20 cellular contexts compared by ENCODE assay signal in the genomic region with DNA sequence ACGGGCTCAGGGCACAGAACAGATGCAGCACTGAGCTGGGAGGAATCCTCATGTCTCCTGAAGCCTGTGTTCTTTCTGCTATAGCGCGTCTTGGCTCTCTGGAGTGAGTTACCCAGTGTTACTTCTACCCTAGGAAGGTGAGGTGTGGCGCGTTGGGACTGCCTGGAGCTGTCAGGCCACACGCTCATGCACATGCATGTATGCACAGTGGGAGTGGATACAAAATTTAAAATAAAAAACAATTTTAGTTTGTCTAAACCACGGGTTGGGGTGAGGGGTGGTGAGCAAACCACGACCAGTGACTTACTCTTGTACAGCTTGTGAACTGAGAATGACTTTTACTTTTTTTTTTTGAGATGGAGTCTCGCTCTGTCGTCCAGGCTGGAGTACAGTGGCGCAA.
DNase-seq lines count a peak whose midpoint lies in the region; ATAC-seq and TF ChIP-seq lines count a peak whose summit lies in the region.
"Had no signal": no experiment of that assay in that cellular context is flagged by ENCODE, and none has a peak within 500 bp of the region (broad histone marks: within the 10 kb centered on the region; RNA-seq: fewer than 3 reads in every experiment).

No MANE protein-coding gene starts in this region.

- no peak for TF ChIP-seq POLR2A in spleen (IDR thresholded peaks at IDR 0.05)

- H3K4me3 Mint-ChIP-seq in activated CD4-positive, alpha-beta memory T cell treated with anti-CD3 and anti-CD28 coated beads for 36 hours: no peak overlapping the region
- no peak overlapping the region for H3K4me3 Mint-ChIP-seq in activated CD4-positive, alpha-beta memory T cell treated with anti-CD3 and anti-CD28 coated beads, Interleukin-2, amount 10 ng/mL, durations not matched to agents 7 days and 5 days
- H3K4me3 Mint-ChIP-seq in activated CD8-positive, alpha-beta T cell treated with anti-CD3 and anti-CD28 coated beads, Interleukin-2, amount 10 ng/mL, durations not matched to agents 7 days and 5 days: no peak overlapping the region
- peak overlapping the region in 6 of 10 donors; percentile 6 to 88 (median 43) for H3K4me3 Mint-ChIP-seq in naive thymus-derived CD8-positive, alpha-beta T cell

- 80 to 83% (median 82%) methylated on average over 11 of the region's 11 CpGs for WGBS in spleen, 5 donors

- TF ChIP-seq CTCF in KMS-11 (conservative IDR thresholded peaks at IDR 0.05; ENCODE audit: low read depth, low read length) (no peak), upper lobe of right lung (IDR thresholded peaks at IDR 0.05) (no peak), spleen (IDR thresholded peaks at IDR 0.05 in 8 of 11, conservative IDR thresholded peaks at IDR 0.05 in 3 of 11) (no peak)

- H3K9me3 ChIP-seq in upper lobe of right lung (no peaks in the 10 kb centered on the region), spleen (peaks cover 0 to 19% (median 12%) of the 10 kb centered on the region in 8 donors)
- H3K9me3 ChIP-seq: body of pancreas, HAP-1, upper lobe of left lung had no signal

- H3K27me3 ChIP-seq in KMS-11 (ENCODE audit: insufficient read depth, low read depth): no peaks in the 10 kb centered on the region
- no peaks in the 10 kb centered on the region for H3K27me3 ChIP-seq in upper lobe of right lung
- H3K27me3 ChIP-seq in spleen (replicated peaks in 1 of 7): peaks cover 0 to 18% (median 0%) of the 10 kb centered on the region in 7 donors
- H3K27me3 ChIP-seq: body of pancreas, upper lobe of left lung had no signal

- H3K4me3 ChIP-seq in KMS-11 (IDR thresholded peaks at IDR 0.05; ENCODE audit: insufficient read depth, low read depth, low read length) (no peak overlapping the region), upper lobe of right lung (no peak overlapping the region), spleen (no peak overlapping the region)
- H3K4me3 ChIP-seq: body of pancreas, HAP-1, heart right ventricle, upper lobe of left lung had no signal

- CTCF ChIA-PET in activated CD4-positive, alpha-beta memory T cell treated with anti-CD3 and anti-CD28 coated beads for 36 hours (lab: Charles Lee): interaction anchor here (0.5 to 1.6 kb wide), 5 partner anchors 38 to 448 kb away, joined by 3 to 4 read pairs (median 3); no protein-coding TSS in a partner anchor
- CTCF ChIA-PET in activated CD4-positive, alpha-beta memory T cell treated with anti-CD3 and anti-CD28 coated beads, Interleukin-2, amount 10 ng/mL, durations not matched to agents 7 days and 5 days (lab: Charles Lee): interaction anchor here (1.1 to 1.7 kb wide), 3 partner anchors 34 to 43 kb away, joined by 3 to 4 read pairs (median 3); no protein-coding TSS in a partner anchor
- CTCF ChIA-PET in activated CD8-positive, alpha-beta T cell treated with anti-CD3 and anti-CD28 coated beads, Interleukin-2, amount 10 ng/mL, durations not matched to agents 7 days and 5 days (lab: Charles Lee): interaction anchor here (1.6 to 3.2 kb wide), 3 partner anchors 14 to 38 kb away, joined by 4 to 18 read pairs (median 6); no protein-coding TSS in a partner anchor

- H3K27ac Mint-ChIP-seq in activated CD4-positive, alpha-beta memory T cell treated with anti-CD3 and anti-CD28 coated beads for 36 hours: no peak overlapping the region
- H3K27ac Mint-ChIP-seq in activated CD4-positive, alpha-beta memory T cell treated with anti-CD3 and anti-CD28 coated beads, Interleukin-2, amount 10 ng/mL, durations not matched to agents 7 days and 5 days: no peak overlapping the region
- H3K27ac Mint-ChIP-seq in activated CD8-positive, alpha-beta T cell treated with anti-CD3 and anti-CD28 coated beads, Interleukin-2, amount 10 ng/mL, durations not matched to agents 7 days and 5 days: no peak overlapping the region
- peak overlapping the region in 5 of 10 donors; percentile 33 to 72 (median 65) for H3K27ac Mint-ChIP-seq in naive thymus-derived CD8-positive, alpha-beta T cell

- H4K20me1 ChIP-seq in KMS-11 (ENCODE audit: insufficient read depth): no peaks in the 10 kb centered on the region

- no peak overlapping the region for H2AFZ ChIP-seq in KMS-11 (ENCODE audit: low read depth)

- no peak overlapping the region for H3K9ac ChIP-seq in KMS-11

- peaks cover 2% of the 10 kb centered on the region for H3K36me3 Mint-ChIP-seq in activated CD4-positive, alpha-beta memory T cell treated with anti-CD3 and anti-CD28 coated beads for 36 hours
- peaks cover 20% of the 10 kb centered on the region for H3K36me3 Mint-ChIP-seq in activated CD4-positive, alpha-beta memory T cell treated with anti-CD3 and anti-CD28 coated beads, Interleukin-2, amount 10 ng/mL, durations not matched to agents 7 days and 5 days (ENCODE audit: low read depth)
- peaks cover 3% of the 10 kb centered on the region for H3K36me3 Mint-ChIP-seq in activated CD8-positive, alpha-beta T cell treated with anti-CD3 and anti-CD28 coated beads, Interleukin-2, amount 10 ng/mL, durations not matched to agents 7 days and 5 days (ENCODE audit: low read depth)
- H3K36me3 Mint-ChIP-seq in naive thymus-derived CD8-positive, alpha-beta T cell: peaks cover 0 to 9% (median 0%) of the 10 kb centered on the region in 3 donors

- intact Hi-C loops in activated CD4-positive, alpha-beta memory T cell treated with anti-CD3 and anti-CD28 coated beads for 36 hours (cut with micrococcal nuclease): loop anchor here (2.0 to 5.0 kb wide), 2 partner anchors 49 to 68 kb away; no protein-coding TSS in a partner anchor
- intact Hi-C loops in upper lobe of right lung (cut with DNase I) (no loop called here), spleen (cut with DNase I; ENCODE audit: low total_unique reads) (no loop called here)

- H3K36me3 ChIP-seq in KMS-11 (ENCODE audit: insufficient read depth): no peaks in the 10 kb centered on the region
- no peaks in the 10 kb centered on the region for H3K36me3 ChIP-seq in upper lobe of right lung
- H3K36me3 ChIP-seq in spleen: no peaks in the 10 kb centered on the region
- H3K36me3 ChIP-seq: HAP-1, heart right ventricle, upper lobe of left lung had no signal

- POLR2A ChIA-PET in activated CD4-positive, alpha-beta memory T cell treated with anti-CD3 and anti-CD28 coated beads for 36 hours (lab: Charles Lee): interaction anchor here (0.6 to 1.1 kb wide), 7 partner anchors 10 to 240 kb away, joined by 3 to 5 read pairs (median 4); no protein-coding TSS in a partner anchor
- POLR2A ChIA-PET in activated CD4-positive, alpha-beta memory T cell treated with anti-CD3 and anti-CD28 coated beads, Interleukin-2, amount 10 ng/mL, durations not matched to agents 7 days and 5 days (lab: Charles Lee): interaction anchor here (1.0 to 4.1 kb wide), 6 partner anchors 11 to 335 kb away, joined by 3 to 27 read pairs (median 4); no protein-coding TSS in a partner anchor
- POLR2A ChIA-PET in activated CD8-positive, alpha-beta T cell treated with anti-CD3 and anti-CD28 coated beads, Interleukin-2, amount 10 ng/mL, durations not matched to agents 7 days and 5 days (lab: Charles Lee): interaction anchor here (1.2 kb wide), 1 partner anchor 15 kb away, joined by 6 read pairs; no protein-coding TSS in a partner anchor
- POLR2A ChIA-PET in naive thymus-derived CD8-positive, alpha-beta T cell (lab: Charles Lee): interaction anchor here (1.2 to 2.2 kb wide), 4 partner anchors 12 to 493 kb away, joined by 3 to 10 read pairs (median 3); no protein-coding TSS in a partner anchor

- peaks cover 30% of the 10 kb centered on the region for H3K4me1 Mint-ChIP-seq in activated CD4-positive, alpha-beta memory T cell treated with anti-CD3 and anti-CD28 coated beads for 36 hours (ENCODE audit: low read depth)
- H3K4me1 Mint-ChIP-seq in activated CD4-positive, alpha-beta memory T cell treated with anti-CD3 and anti-CD28 coated beads, Interleukin-2, amount 10 ng/mL, durations not matched to agents 7 days and 5 days: peaks cover 43% of the 10 kb centered on the region
- peaks cover 24% of the 10 kb centered on the region for H3K4me1 Mint-ChIP-seq in activated CD8-positive, alpha-beta T cell treated with anti-CD3 and anti-CD28 coated beads, Interleukin-2, amount 10 ng/mL, durations not matched to agents 7 days and 5 days (ENCODE audit: low read depth)
- peaks cover 22 to 45% (median 36%) of the 10 kb centered on the region in 4 donors for H3K4me1 Mint-ChIP-seq in naive thymus-derived CD8-positive, alpha-beta T cell

- H3K79me2 ChIP-seq in KMS-11 (ENCODE audit: insufficient read depth, low read depth): no peaks in the 10 kb centered on the region

- H3K4me1 ChIP-seq in KMS-11 (ENCODE audit: low read depth, poor library complexity, severe bottlenecking): peaks cover 55% of the 10 kb centered on the region
- peaks cover 11% of the 10 kb centered on the region for H3K4me1 ChIP-seq in upper lobe of right lung
- peaks cover 14 to 31% (median 18%) of the 10 kb centered on the region in 6 donors for H3K4me1 ChIP-seq in spleen
- H3K4me1 ChIP-seq: body of pancreas, HAP-1 had no signal

- H3K27me3 Mint-ChIP-seq in activated CD4-positive, alpha-beta memory T cell treated with anti-CD3 and anti-CD28 coated beads for 36 hours: no peaks in the 10 kb centered on the region
- peaks cover 1% of the 10 kb centered on the region for H3K27me3 Mint-ChIP-seq in activated CD4-positive, alpha-beta memory T cell treated with anti-CD3 and anti-CD28 coated beads, Interleukin-2, amount 10 ng/mL, durations not matched to agents 7 days and 5 days
- H3K27me3 Mint-ChIP-seq in activated CD8-positive, alpha-beta T cell treated with anti-CD3 and anti-CD28 coated beads, Interleukin-2, amount 10 ng/mL, durations not matched to agents 7 days and 5 days (ENCODE audit: low read depth): no peaks in the 10 kb centered on the region
- H3K27me3 Mint-ChIP-seq in naive thymus-derived CD8-positive, alpha-beta T cell: no peaks in the 10 kb centered on the region

- ATAC-seq in activated CD8-positive, alpha-beta T cell treated with anti-CD3 and anti-CD28 coated beads, Interleukin-2, amount 10 ng/mL, durations not matched to agents 7 days and 5 days: no peak
- no peak for ATAC-seq in naive thymus-derived CD8-positive, alpha-beta T cell
- no peak for ATAC-seq in upper lobe of right lung
- ATAC-seq: activated CD8-positive, alpha-beta memory T cell treated with anti-CD3 and anti-CD28 coated beads, Interleukin-2, amount 10 ng/mL, durations not matched to agents 7 days and 5 days; body of pancreas; heart right ventricle; left cardiac atrium had no signal

- peak; percentile 36 for DNase-seq in activated CD4-positive, alpha-beta memory T cell treated with anti-CD3 and anti-CD28 coated beads for 36 hours
- DNase-seq in activated CD4-positive, alpha-beta memory T cell treated with anti-CD3 and anti-CD28 coated beads, Interleukin-2, amount 10 ng/mL, durations not matched to agents 7 days and 5 days: no peak
- peak; percentile 22 for DNase-seq in activated CD8-positive, alpha-beta T cell treated with anti-CD3 and anti-CD28 coated beads, Interleukin-2, amount 10 ng/mL, durations not matched to agents 7 days and 5 days
- no peak for DNase-seq in naive thymus-derived CD8-positive, alpha-beta T cell
- no peak for DNase-seq in NCI-H1092 (lab: John Stamatoyannopoulos, UW)
- DNase-seq in upper lobe of right lung: no peak
- DNase-seq in spleen: no peak
- DNase-seq: ACHN; activated CD8-positive, alpha-beta memory T cell treated with anti-CD3 and anti-CD28 coated beads, Interleukin-2, amount 10 ng/mL, durations not matched to agents 7 days and 5 days; body of pancreas; effector CD4-positive, alpha-beta T cell; erythroblast; heart right ventricle; left cardiac atrium; mesendoderm; NCI-H1417 treated with DMSO at 0.1 percent for 48 hours; NCI-H82; upper lobe of left lung had no signal

- H3K27ac ChIP-seq in KMS-11: no peak overlapping the region
- no peak overlapping the region for H3K27ac ChIP-seq in upper lobe of right lung
- no peak overlapping the region for H3K27ac ChIP-seq in spleen
- H3K27ac ChIP-seq: body of pancreas, heart right ventricle had no signal

- H3K9me3 Mint-ChIP-seq in activated CD4-positive, alpha-beta memory T cell treated with anti-CD3 and anti-CD28 coated beads for 36 hours: peaks cover 16% of the 10 kb centered on the region
- peaks cover 7% of the 10 kb centered on the region for H3K9me3 Mint-ChIP-seq in activated CD4-positive, alpha-beta memory T cell treated with anti-CD3 and anti-CD28 coated beads, Interleukin-2, amount 10 ng/mL, durations not matched to agents 7 days and 5 days
- H3K9me3 Mint-ChIP-seq in activated CD8-positive, alpha-beta T cell treated with anti-CD3 and anti-CD28 coated beads, Interleukin-2, amount 10 ng/mL, durations not matched to agents 7 days and 5 days (ENCODE audit: insufficient read depth): peaks cover 6% of the 10 kb centered on the region
- H3K9me3 Mint-ChIP-seq in naive thymus-derived CD8-positive, alpha-beta T cell: peaks cover 0 to 18% (median under 1%) of the 10 kb centered on the region in 9 donors

- H3K4me2 ChIP-seq in KMS-11: peak overlapping the region; percentile 74; the same call in 1 of the 2 replicates

Comparison
In these comparisons a context has a peak if more than half of its experiments do, and no peak if none do; other contexts are left out.
1. DNase-seq: peak in activated CD4-positive, alpha-beta memory T cell treated with anti-CD3 and anti-CD28 coated beads for 36 hours (single experiment) and activated CD8-positive, alpha-beta T cell treated with anti-CD3 and anti-CD28 coated beads, Interleukin-2, amount 10 ng/mL, durations not matched to agents 7 days and 5 days (single experiment); none in activated CD4-positive, alpha-beta memory T cell treated with anti-CD3 and anti-CD28 coated beads, Interleukin-2, amount 10 ng/mL, durations not matched to agents 7 days and 5 days (single experiment), naive thymus-derived CD8-positive, alpha-beta T cell (0 of 10), NCI-H1092 (single experiment), upper lobe of right lung (single experiment) and spleen (single experiment).
2. H3K4me3 Mint-ChIP-seq: peak in naive thymus-derived CD8-positive, alpha-beta T cell (6 of 10); none in activated CD4-positive, alpha-beta memory T cell treated with anti-CD3 and anti-CD28 coated beads for 36 hours (single experiment), activated CD4-positive, alpha-beta memory T cell treated with anti-CD3 and anti-CD28 coated beads, Interleukin-2, amount 10 ng/mL, durations not matched to agents 7 days and 5 days (single experiment) and activated CD8-positive, alpha-beta T cell treated with anti-CD3 and anti-CD28 coated beads, Interleukin-2, amount 10 ng/mL, durations not matched to agents 7 days and 5 days (single experiment).